In the genomic region with DNA sequence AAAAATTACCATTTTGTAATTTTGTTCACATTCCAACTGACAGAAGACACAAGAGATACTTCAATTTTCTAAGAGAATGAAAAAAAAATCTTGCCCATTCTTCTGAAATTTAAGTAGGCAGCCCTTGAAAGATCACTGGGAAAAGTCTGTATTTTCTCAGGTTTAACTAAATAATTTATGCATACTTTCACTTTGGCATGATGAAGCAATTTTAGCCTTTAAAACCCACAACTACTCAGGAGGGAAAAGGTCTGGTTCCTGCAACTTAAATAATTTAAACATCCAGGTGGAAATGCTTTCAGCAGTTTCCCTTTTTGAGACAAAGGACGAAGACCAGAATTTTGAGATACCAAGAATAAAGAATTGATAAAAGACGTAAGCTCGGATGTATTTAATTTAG, we compare ENCODE assay signal across 22 cellular contexts.
A peak's percentile ranks its signal among the peaks of the same experiment; 100 is the strongest.
DNase-seq lines count a peak whose midpoint lies in the region; ATAC-seq, FAIRE-seq and TF ChIP-seq lines count a peak whose summit lies in the region.
"Had no signal": no experiment of that assay in that cellular context is flagged by ENCODE, and none has a peak within 500 bp of the region (broad histone marks: within the 10 kb centered on the region; RNA-seq: fewer than 3 reads in every experiment).

No MANE protein-coding gene starts in this region.

- FAIRE-seq in HepG2 (lab: Jason Lieb, UNC) = no peak
- FAIRE-seq: A549, GM18507, GM19239 had no signal

- in situ Hi-C loops in HepG2 (cut with HindIII; ENCODE audit: extremely low pct_ligation_motif_present, low pct_unique_long_range_greater_than_20kb) = no loop called here

- BruUV-seq in HepG2 (replicated peaks; lab: Mats Ljungman, UMichigan) = no TSS peak

- H3K4me3 Mint-ChIP-seq in activated naive CD8-positive, alpha-beta T cell treated with anti-CD3 and anti-CD28 coated beads, Interleukin-2, amount 50 U/mL, for 24 hours = peak overlapping the region; percentile 6
- H3K4me3 Mint-ChIP-seq in activated naive CD8-positive, alpha-beta T cell treated with anti-CD3 and anti-CD28 coated beads for 36 hours = no peak overlapping the region
- no peak overlapping the region for H3K4me3 Mint-ChIP-seq in memory B cell
- H3K4me3 Mint-ChIP-seq: T-helper 1 cell treated with Interleukin-12 subunit alpha and Interleukin-12 subunit beta and Interleukin-4 antibody, amounts not matched to agents 30 μg/mL and 1 μg/mL, for 36 hours had no signal

- no peak for TF ChIP-seq RAD21 in HepG2 (CRISPR knock-in tag; IDR thresholded peaks at IDR 0.05)

- H3K4me3 ChIP-seq in HepG2 (replicated peaks in 1 of 3; ENCODE audit: insufficient read depth in 1 of 3, low read depth in 2 of 3, low read length in 3 of 3) = no peak overlapping the region
- H3K4me3 ChIP-seq: A549, prostate gland, vagina had no signal

- no peaks in the 10 kb centered on the region for H3K9me3 Mint-ChIP-seq in activated naive CD8-positive, alpha-beta T cell treated with anti-CD3 and anti-CD28 coated beads, Interleukin-2, amount 50 U/mL, for 24 hours
- H3K9me3 Mint-ChIP-seq in activated naive CD8-positive, alpha-beta T cell treated with anti-CD3 and anti-CD28 coated beads for 36 hours = no peaks in the 10 kb centered on the region
- no peaks in the 10 kb centered on the region for H3K9me3 Mint-ChIP-seq in memory B cell
- H3K9me3 Mint-ChIP-seq: T-helper 1 cell treated with Interleukin-12 subunit alpha and Interleukin-12 subunit beta and Interleukin-4 antibody, amounts not matched to agents 30 μg/mL and 1 μg/mL, for 36 hours had no signal

- H3K4me1 ChIP-seq in HepG2 (ENCODE audit: insufficient read depth, low read length) = no peaks in the 10 kb centered on the region

- H4K20me1 ChIP-seq in HepG2 (ENCODE audit: insufficient read depth, low read length) = no peaks in the 10 kb centered on the region

- POLR2A ChIA-PET in HepG2 (lab: Yijun Ruan, JAX) = no interaction called here

- H3K27ac ChIP-seq in angular gyrus (ENCODE audit: low read depth, low read length) = peak overlapping the region; percentile 62
- no peak overlapping the region for H3K27ac ChIP-seq in HepG2 (ENCODE audit: extremely low read length, insufficient read depth, low read length)
- H3K27ac ChIP-seq: A549, prostate gland, vagina had no signal

- TF ChIP-seq POLR2A in HepG2 (IDR thresholded peaks at IDR 0.05; ENCODE audit: insufficient read depth in 1 of 2, low read depth in 2 of 2, low read length in 2 of 2) = no peak

- no peak overlapping the region for H2AFZ ChIP-seq in HepG2 (ENCODE audit: low read length)

- no peaks in the 10 kb centered on the region for H3K36me3 ChIP-seq in HepG2 (replicated peaks in 1 of 2; ENCODE audit: control insufficient read depth in 1 of 2, insufficient read depth in 2 of 2, low read length in 2 of 2)
- H3K36me3 ChIP-seq: prostate gland, vagina had no signal

- no peaks in the 10 kb centered on the region for H3K27me3 Mint-ChIP-seq in activated naive CD8-positive, alpha-beta T cell treated with anti-CD3 and anti-CD28 coated beads, Interleukin-2, amount 50 U/mL, for 24 hours
- peaks cover 11% of the 10 kb centered on the region for H3K27me3 Mint-ChIP-seq in activated naive CD8-positive, alpha-beta T cell treated with anti-CD3 and anti-CD28 coated beads for 36 hours
- no peaks in the 10 kb centered on the region for H3K27me3 Mint-ChIP-seq in memory B cell

- H3K9ac ChIP-seq in HepG2 (ENCODE audit: insufficient read depth, low read depth, low read length) = no peak overlapping the region

- TF ChIP-seq CTCF in HepG2 (CRISPR knock-in tag; IDR thresholded peaks at IDR 0.05) = no peak

- H3K27ac Mint-ChIP-seq in activated naive CD8-positive, alpha-beta T cell treated with anti-CD3 and anti-CD28 coated beads, Interleukin-2, amount 50 U/mL, for 24 hours = no peak overlapping the region
- no peak overlapping the region for H3K27ac Mint-ChIP-seq in activated naive CD8-positive, alpha-beta T cell treated with anti-CD3 and anti-CD28 coated beads for 36 hours
- H3K27ac Mint-ChIP-seq in memory B cell = peak overlapping the region; percentile 40
- H3K27ac Mint-ChIP-seq: T-helper 1 cell treated with Interleukin-12 subunit alpha and Interleukin-12 subunit beta and Interleukin-4 antibody, amounts not matched to agents 30 μg/mL and 1 μg/mL, for 36 hours had no signal

- CTCF ChIA-PET in HepG2 (lab: Yijun Ruan, JAX; ENCODE audit: low intra/inter-chr PET ratio, low total read pairs) = no interaction called here

- WGBS in HepG2 (ENCODE audit: low lambda C conversion rate) = 5% methylated on average over 3 of the region's 3 CpGs

- no peak overlapping the region for H3K4me2 ChIP-seq in HepG2 (ENCODE audit: low read depth, low read length)
- H3K4me2 ChIP-seq: A549 had no signal

- H3K27me3 ChIP-seq in HepG2 (ENCODE audit: control insufficient read depth in 1 of 2, insufficient read depth in 2 of 2, low read length in 2 of 2) = peaks cover 0 to 12% of the 10 kb centered on the region in 2 experiments; a peak in 1 of 5 replicates
- H3K27me3 ChIP-seq: vagina had no signal

- no peak for TF ChIP-seq EP300 in HepG2 (IDR thresholded peaks at IDR 0.05; ENCODE audit: low read depth in 2 of 2, low read length in 2 of 2)
- TF ChIP-seq EP300 in HepG2 (CRISPR knock-in tag; IDR thresholded peaks at IDR 0.05; ENCODE audit: borderline replicate concordance) = no peak

- H3K36me3 Mint-ChIP-seq in activated naive CD8-positive, alpha-beta T cell treated with anti-CD3 and anti-CD28 coated beads, Interleukin-2, amount 50 U/mL, for 24 hours (ENCODE audit: low read depth) = peaks cover 3% of the 10 kb centered on the region
- H3K36me3 Mint-ChIP-seq in activated naive CD8-positive, alpha-beta T cell treated with anti-CD3 and anti-CD28 coated beads for 36 hours = peaks cover under 1% of the 10 kb centered on the region
- peaks cover 3% of the 10 kb centered on the region for H3K36me3 Mint-ChIP-seq in memory B cell

- intact Hi-C loops in HepG2 (cut with micrococcal nuclease; ENCODE audit: unreplicated experiment) = no loop called here

- H3K4me1 Mint-ChIP-seq in activated naive CD8-positive, alpha-beta T cell treated with anti-CD3 and anti-CD28 coated beads, Interleukin-2, amount 50 U/mL, for 24 hours = peaks cover 77% of the 10 kb centered on the region
- peaks cover 31% of the 10 kb centered on the region for H3K4me1 Mint-ChIP-seq in activated naive CD8-positive, alpha-beta T cell treated with anti-CD3 and anti-CD28 coated beads for 36 hours
- peaks cover 49% of the 10 kb centered on the region for H3K4me1 Mint-ChIP-seq in memory B cell

- H3K79me2 ChIP-seq in HepG2 (ENCODE audit: insufficient read depth, low read length) = no peaks in the 10 kb centered on the region

- no peak for DNase-seq in activated naive CD8-positive, alpha-beta T cell treated with anti-CD3 and anti-CD28 coated beads, Interleukin-2, amount 50 U/mL, for 24 hours
- no peak for DNase-seq in activated naive CD8-positive, alpha-beta T cell treated with anti-CD3 and anti-CD28 coated beads for 36 hours
- DNase-seq in memory B cell (ENCODE audit: low spot score in 2 of 2) = no peak
- peak; percentile 62 for DNase-seq in superior temporal gyrus (ENCODE audit: extremely low spot score)
- no peak for DNase-seq in globus pallidus (ENCODE audit: low spot score)
- DNase-seq in HepG2 (ENCODE audit: low spot score) = no peak
- no peak for DNase-seq in dedifferentiated amniotic fluid mesenchymal stem cell (ENCODE audit: extremely low spot score)
- DNase-seq: activated CD4-positive, alpha-beta T cell treated with anti-CD3 and anti-CD28 coated beads for 4 hours; activated T-cell treated with anti-CD3 and anti-CD28 coated beads, Interleukin-2, amount 50 U/mL, for 48 hours; anterior cingulate cortex; effector memory CD4-positive, alpha-beta T cell; foreskin melanocyte; NCI-H2081; NCI-H69; RPMI8226 had no signal

- H3K9me3 ChIP-seq in HepG2 (ENCODE audit: low read length) = no peaks in the 10 kb centered on the region
- H3K9me3 ChIP-seq: A549, prostate gland, vagina had no signal

- no peak for ATAC-seq in activated naive CD8-positive, alpha-beta T cell treated with anti-CD3 and anti-CD28 coated beads, Interleukin-2, amount 50 U/mL, for 24 hours
- ATAC-seq in memory B cell (ENCODE audit: low read depth) (no peak), HepG2 (no peak)
- ATAC-seq: A549 had no signal

TF ChIP-seq in HepG2, 621 proteins besides CTCF, POLR2A, EP300 and RAD21 (continues in another document):
- no peak for TF ChIP-seq GABPB1 (CRISPR knock-in tag; IDR thresholded peaks at IDR 0.05)
